ENCODE assay signal across 2 cellular contexts in the genomic region with DNA sequence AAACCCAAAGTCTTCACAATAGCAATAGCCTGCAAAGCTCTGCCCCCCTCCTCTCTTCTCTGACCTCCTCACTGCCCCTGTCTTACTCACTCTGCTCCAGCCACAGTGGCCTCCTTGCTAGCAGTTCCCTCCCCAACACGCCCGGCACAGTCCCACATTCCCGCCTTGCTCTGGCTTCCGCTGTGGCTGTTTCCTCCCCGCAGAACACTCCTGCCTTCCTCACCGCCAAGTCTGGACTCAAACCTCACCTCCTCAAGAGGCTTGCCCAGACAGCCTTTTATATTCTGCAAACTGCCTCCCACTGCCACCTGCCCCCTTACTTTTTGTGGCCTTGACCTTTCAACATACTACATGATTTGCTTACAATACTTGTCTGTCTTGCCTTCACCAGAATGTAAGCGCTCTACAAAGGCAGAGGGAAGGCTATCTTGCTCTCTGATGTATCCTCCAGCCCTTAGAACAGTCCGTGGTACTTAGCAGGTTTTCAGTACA.
TF ChIP-seq lines count a peak whose summit lies in the region.

No MANE protein-coding gene starts in this region.

TF ChIP-seq in GM23338, 12 proteins besides CTCF, POLR2A, EP300 and RAD21 (continued from another document):
- TF ChIP-seq EZH2phosphoT487 (IDR thresholded peaks at IDR 0.05; ENCODE audit: unreplicated experiment) (no peak), STAT1 (IDR thresholded peaks at IDR 0.05; ENCODE audit: unreplicated experiment) (no peak)

TF ChIP-seq in HepG2, 621 proteins besides CTCF, POLR2A, EP300 and RAD21 (continued from another document and continues in another):
- TF ChIP-seq ZSCAN9 (CRISPR knock-in tag; IDR thresholded peaks at IDR 0.05; ENCODE audit: borderline replicate concordance) (no peak), GZF1 (CRISPR knock-in tag; IDR thresholded peaks at IDR 0.05) (0 out of 2 replicates have a peak, but pooled peaks have one; percentile 59), ZNF121 (CRISPR knock-in tag; IDR thresholded peaks at IDR 0.05) (no peak), HHEX (CRISPR knock-in tag; IDR thresholded peaks at IDR 0.05) (no peak), ASH2L (IDR thresholded peaks at IDR 0.05; ENCODE audit: insufficient read length, low read depth, low read length) (no peak), HOXD1 (CRISPR knock-in tag; IDR thresholded peaks at IDR 0.05) (no peak), SALL1 (CRISPR knock-in tag; IDR thresholded peaks at IDR 0.05) (no peak), MBNL3 (CRISPR knock-in tag; conservative IDR thresholded peaks at IDR 0.05) (no peak), SMYD3 (CRISPR knock-in tag; IDR thresholded peaks at IDR 0.05) (peak; percentile 85), ZSCAN30 (CRISPR knock-in tag; IDR thresholded peaks at IDR 0.05) (no peak), ARHGAP35 (CRISPR knock-in tag; IDR thresholded peaks at IDR 0.05; ENCODE audit: borderline replicate concordance) (no peak), RFXANK (CRISPR knock-in tag; IDR thresholded peaks at IDR 0.05) (0 out of 2 replicates have a peak, but pooled peaks have one; percentile 21), SSRP1 (CRISPR knock-in tag; IDR thresholded peaks at IDR 0.05) (no peak), NFYB (CRISPR knock-in tag; IDR thresholded peaks at IDR 0.05) (no peak), NCOA1 (CRISPR knock-in tag; IDR thresholded peaks at IDR 0.05) (no peak), RXRB (CRISPR knock-in tag; IDR thresholded peaks at IDR 0.05; ENCODE audit: borderline replicate concordance) (0 out of 2 replicates have a peak, but pooled peaks have one; percentile 6), NR2F1 (CRISPR knock-in tag; IDR thresholded peaks at IDR 0.05) (no peak), ISX (CRISPR knock-in tag; conservative IDR thresholded peaks at IDR 0.05) (0 out of 2 replicates have a peak, but pooled peaks have one; percentile 32), SAFB2 (CRISPR knock-in tag; IDR thresholded peaks at IDR 0.05; ENCODE audit: borderline replicate concordance, low read depth) (no peak), MEF2D (CRISPR knock-in tag; IDR thresholded peaks at IDR 0.05) (no peak), BORCS8-MEF2B (CRISPR knock-in tag; IDR thresholded peaks at IDR 0.05) (peak; percentile 33; the same call in 1 of the 2 replicates), GATA4 (IDR thresholded peaks at IDR 0.05; ENCODE audit: borderline replicate concordance, low read depth) (no peak), NKX3-1 (CRISPR knock-in tag; IDR thresholded peaks at IDR 0.05) (peak; percentile 5; the same call in 1 of the 2 replicates), NR2C2 (CRISPR knock-in tag; IDR thresholded peaks at IDR 0.05; ENCODE audit: borderline replicate concordance) (no peak), RFX3 (CRISPR knock-in tag; IDR thresholded peaks at IDR 0.05) (no peak), GABPA (IDR thresholded peaks at IDR 0.05; ENCODE audit: low read depth, low read length) (peak; percentile 43), GABPA (CRISPR knock-in tag; IDR thresholded peaks at IDR 0.05; ENCODE audit: low read depth) (peak; percentile 53; the same call in 1 of the 2 replicates), ZBTB8A (CRISPR knock-in tag; IDR thresholded peaks at IDR 0.05; ENCODE audit: borderline replicate concordance, low read depth) (no peak), TAF1 (CRISPR knock-in tag; IDR thresholded peaks at IDR 0.05) (no peak), ESRRA (CRISPR knock-in tag; IDR thresholded peaks at IDR 0.05; ENCODE audit: low read depth) (no peak), PRMT3 (CRISPR knock-in tag; IDR thresholded peaks at IDR 0.05; ENCODE audit: borderline replicate concordance, low read depth) (no peak), MAZ (IDR thresholded peaks at IDR 0.05; ENCODE audit: borderline replicate concordance, low read depth, low read length) (no peak), MAZ (CRISPR knock-in tag; IDR thresholded peaks at IDR 0.05; ENCODE audit: low read depth) (no peak), ZNF556 (CRISPR knock-in tag; IDR thresholded peaks at IDR 0.05; ENCODE audit: borderline replicate concordance) (no peak), IKZF1 (IDR thresholded peaks at IDR 0.05) (no peak), ZNF441 (CRISPR knock-in tag; IDR thresholded peaks at IDR 0.05; ENCODE audit: borderline replicate concordance) (peak; percentile 21; the same call in 1 of the 2 replicates)
- TF ChIP-seq, protein P1, sequence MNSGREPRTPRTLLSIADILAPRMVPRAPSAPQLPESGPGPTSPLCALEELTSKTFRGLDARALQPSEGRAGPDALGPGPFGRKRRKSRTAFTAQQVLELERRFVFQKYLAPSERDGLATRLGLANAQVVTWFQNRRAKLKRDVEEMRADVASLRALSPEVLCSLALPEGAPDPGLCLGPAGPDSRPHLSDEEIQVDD (CRISPR knock-in tag; IDR thresholded peaks at IDR 0.05; ENCODE audit: borderline replicate concordance), result no peak
- TF ChIP-seq, protein P2, sequence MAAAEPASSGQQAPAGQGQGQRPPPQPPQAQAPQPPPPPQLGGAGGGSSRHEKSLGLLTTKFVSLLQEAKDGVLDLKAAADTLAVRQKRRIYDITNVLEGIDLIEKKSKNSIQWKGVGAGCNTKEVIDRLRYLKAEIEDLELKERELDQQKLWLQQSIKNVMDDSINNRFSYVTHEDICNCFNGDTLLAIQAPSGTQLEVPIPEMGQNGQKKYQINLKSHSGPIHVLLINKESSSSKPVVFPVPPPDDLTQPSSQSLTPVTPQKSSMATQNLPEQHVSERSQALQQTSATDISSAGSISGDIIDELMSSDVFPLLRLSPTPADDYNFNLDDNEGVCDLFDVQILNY (CRISPR knock-in tag; conservative IDR thresholded peaks at IDR 0.05), result no peak
- TF ChIP-seq, protein P3, sequence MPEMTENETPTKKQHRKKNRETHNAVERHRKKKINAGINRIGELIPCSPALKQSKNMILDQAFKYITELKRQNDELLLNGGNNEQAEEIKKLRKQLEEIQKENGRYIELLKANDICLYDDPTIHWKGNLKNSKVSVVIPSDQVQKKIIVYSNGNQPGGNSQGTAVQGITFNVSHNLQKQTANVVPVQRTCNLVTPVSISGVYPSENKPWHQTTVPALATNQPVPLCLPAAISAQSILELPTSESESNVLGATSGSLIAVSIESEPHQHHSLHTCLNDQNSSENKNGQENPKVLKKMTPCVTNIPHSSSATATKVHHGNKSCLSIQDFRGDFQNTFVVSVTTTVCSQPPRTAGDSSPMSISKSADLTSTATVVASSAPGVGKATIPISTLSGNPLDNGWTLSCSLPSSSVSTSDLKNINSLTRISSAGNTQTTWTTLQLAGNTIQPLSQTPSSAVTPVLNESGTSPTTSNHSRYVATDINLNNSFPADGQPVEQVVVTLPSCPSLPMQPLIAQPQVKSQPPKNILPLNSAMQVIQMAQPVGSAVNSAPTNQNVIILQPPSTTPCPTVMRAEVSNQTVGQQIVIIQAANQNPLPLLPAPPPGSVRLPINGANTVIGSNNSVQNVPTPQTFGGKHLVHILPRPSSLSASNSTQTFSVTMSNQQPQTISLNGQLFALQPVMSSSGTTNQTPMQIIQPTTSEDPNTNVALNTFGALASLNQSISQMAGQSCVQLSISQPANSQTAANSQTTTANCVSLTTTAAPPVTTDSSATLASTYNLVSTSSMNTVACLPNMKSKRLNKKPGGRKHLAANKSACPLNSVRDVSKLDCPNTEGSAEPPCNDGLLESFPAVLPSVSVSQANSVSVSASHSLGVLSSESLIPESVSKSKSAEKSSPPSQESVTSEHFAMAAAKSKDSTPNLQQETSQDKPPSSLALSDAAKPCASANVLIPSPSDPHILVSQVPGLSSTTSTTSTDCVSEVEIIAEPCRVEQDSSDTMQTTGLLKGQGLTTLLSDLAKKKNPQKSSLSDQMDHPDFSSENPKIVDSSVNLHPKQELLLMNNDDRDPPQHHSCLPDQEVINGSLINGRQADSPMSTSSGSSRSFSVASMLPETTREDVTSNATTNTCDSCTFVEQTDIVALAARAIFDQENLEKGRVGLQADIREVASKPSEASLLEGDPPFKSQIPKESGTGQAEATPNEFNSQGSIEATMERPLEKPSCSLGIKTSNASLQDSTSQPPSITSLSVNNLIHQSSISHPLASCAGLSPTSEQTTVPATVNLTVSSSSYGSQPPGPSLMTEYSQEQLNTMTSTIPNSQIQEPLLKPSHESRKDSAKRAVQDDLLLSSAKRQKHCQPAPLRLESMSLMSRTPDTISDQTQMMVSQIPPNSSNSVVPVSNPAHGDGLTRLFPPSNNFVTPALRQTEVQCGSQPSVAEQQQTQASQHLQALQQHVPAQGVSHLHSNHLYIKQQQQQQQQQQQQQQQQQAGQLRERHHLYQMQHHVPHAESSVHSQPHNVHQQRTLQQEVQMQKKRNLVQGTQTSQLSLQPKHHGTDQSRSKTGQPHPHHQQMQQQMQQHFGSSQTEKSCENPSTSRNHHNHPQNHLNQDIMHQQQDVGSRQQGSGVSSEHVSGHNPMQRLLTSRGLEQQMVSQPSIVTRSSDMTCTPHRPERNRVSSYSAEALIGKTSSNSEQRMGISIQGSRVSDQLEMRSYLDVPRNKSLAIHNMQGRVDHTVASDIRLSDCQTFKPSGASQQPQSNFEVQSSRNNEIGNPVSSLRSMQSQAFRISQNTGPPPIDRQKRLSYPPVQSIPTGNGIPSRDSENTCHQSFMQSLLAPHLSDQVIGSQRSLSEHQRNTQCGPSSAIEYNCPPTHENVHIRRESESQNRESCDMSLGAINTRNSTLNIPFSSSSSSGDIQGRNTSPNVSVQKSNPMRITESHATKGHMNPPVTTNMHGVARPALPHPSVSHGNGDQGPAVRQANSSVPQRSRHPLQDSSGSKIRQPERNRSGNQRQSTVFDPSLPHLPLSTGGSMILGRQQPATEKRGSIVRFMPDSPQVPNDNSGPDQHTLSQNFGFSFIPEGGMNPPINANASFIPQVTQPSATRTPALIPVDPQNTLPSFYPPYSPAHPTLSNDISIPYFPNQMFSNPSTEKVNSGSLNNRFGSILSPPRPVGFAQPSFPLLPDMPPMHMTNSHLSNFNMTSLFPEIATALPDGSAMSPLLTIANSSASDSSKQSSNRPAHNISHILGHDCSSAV (CRISPR knock-in tag; IDR thresholded peaks at IDR 0.05; ENCODE audit: borderline replicate concordance), result no peak
- TF ChIP-seq, protein P4, sequence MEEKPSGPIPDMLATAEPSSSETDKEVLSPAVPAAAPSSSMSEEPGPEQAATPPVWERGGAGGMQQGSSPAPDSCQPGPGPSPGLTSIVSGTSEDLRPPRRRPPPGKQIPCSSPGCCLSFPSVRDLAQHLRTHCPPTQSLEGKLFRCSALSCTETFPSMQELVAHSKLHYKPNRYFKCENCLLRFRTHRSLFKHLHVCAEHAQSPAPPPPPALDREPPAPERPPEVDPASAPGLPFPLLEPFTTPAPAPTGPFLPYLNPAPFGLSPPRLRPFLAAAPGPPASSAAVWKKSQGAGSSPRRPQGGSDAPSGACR (CRISPR knock-in tag; IDR thresholded peaks at IDR 0.05), result no peak
- TF ChIP-seq, protein P5, sequence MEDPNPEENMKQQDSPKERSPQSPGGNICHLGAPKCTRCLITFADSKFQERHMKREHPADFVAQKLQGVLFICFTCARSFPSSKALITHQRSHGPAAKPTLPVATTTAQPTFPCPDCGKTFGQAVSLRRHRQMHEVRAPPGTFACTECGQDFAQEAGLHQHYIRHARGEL (CRISPR knock-in tag; IDR thresholded peaks at IDR 0.05), result 0 out of 2 replicates have a peak, but pooled peaks have one; percentile 49
- TF ChIP-seq, protein P6, sequence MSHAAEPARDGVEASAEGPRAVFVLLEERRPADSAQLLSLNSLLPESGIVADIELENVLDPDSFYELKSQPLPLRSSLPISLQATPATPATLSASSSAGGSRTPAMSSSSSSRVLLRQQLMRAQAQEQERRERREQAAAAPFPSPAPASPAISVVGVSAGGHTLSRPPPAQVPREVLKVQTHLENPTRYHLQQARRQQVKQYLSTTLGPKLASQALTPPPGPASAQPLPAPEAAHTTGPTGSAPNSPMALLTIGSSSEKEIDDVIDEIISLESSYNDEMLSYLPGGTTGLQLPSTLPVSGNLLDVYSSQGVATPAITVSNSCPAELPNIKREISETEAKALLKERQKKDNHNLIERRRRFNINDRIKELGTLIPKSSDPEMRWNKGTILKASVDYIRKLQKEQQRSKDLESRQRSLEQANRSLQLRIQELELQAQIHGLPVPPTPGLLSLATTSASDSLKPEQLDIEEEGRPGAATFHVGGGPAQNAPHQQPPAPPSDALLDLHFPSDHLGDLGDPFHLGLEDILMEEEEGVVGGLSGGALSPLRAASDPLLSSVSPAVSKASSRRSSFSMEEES (CRISPR knock-in tag; IDR thresholded peaks at IDR 0.05), result no peak
- TF ChIP-seq, protein P7, sequence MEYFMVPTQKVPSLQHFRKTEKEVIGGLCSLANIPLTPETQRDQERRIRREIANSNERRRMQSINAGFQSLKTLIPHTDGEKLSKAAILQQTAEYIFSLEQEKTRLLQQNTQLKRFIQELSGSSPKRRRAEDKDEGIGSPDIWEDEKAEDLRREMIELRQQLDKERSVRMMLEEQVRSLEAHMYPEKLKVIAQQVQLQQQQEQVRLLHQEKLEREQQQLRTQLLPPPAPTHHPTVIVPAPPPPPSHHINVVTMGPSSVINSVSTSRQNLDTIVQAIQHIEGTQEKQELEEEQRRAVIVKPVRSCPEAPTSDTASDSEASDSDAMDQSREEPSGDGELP (IDR thresholded peaks at IDR 0.05; ENCODE audit: borderline replicate concordance, low read depth), result no peak
- TF ChIP-seq, protein P8, sequence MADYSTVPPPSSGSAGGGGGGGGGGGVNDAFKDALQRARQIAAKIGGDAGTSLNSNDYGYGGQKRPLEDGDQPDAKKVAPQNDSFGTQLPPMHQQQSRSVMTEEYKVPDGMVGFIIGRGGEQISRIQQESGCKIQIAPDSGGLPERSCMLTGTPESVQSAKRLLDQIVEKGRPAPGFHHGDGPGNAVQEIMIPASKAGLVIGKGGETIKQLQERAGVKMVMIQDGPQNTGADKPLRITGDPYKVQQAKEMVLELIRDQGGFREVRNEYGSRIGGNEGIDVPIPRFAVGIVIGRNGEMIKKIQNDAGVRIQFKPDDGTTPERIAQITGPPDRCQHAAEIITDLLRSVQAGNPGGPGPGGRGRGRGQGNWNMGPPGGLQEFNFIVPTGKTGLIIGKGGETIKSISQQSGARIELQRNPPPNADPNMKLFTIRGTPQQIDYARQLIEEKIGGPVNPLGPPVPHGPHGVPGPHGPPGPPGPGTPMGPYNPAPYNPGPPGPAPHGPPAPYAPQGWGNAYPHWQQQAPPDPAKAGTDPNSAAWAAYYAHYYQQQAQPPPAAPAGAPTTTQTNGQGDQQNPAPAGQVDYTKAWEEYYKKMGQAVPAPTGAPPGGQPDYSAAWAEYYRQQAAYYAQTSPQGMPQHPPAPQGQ (CRISPR knock-in tag; IDR thresholded peaks at IDR 0.05; ENCODE audit: borderline replicate concordance), result no peak
- TF ChIP-seq, protein P9, sequence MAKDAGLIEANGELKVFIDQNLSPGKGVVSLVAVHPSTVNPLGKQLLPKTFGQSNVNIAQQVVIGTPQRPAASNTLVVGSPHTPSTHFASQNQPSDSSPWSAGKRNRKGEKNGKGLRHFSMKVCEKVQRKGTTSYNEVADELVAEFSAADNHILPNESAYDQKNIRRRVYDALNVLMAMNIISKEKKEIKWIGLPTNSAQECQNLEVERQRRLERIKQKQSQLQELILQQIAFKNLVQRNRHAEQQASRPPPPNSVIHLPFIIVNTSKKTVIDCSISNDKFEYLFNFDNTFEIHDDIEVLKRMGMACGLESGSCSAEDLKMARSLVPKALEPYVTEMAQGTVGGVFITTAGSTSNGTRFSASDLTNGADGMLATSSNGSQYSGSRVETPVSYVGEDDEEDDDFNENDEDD (CRISPR knock-in tag; IDR thresholded peaks at IDR 0.05; ENCODE audit: borderline replicate concordance), result peak; percentile 90
